8 cellular contexts compared by ENCODE assay signal in the genomic region with DNA sequence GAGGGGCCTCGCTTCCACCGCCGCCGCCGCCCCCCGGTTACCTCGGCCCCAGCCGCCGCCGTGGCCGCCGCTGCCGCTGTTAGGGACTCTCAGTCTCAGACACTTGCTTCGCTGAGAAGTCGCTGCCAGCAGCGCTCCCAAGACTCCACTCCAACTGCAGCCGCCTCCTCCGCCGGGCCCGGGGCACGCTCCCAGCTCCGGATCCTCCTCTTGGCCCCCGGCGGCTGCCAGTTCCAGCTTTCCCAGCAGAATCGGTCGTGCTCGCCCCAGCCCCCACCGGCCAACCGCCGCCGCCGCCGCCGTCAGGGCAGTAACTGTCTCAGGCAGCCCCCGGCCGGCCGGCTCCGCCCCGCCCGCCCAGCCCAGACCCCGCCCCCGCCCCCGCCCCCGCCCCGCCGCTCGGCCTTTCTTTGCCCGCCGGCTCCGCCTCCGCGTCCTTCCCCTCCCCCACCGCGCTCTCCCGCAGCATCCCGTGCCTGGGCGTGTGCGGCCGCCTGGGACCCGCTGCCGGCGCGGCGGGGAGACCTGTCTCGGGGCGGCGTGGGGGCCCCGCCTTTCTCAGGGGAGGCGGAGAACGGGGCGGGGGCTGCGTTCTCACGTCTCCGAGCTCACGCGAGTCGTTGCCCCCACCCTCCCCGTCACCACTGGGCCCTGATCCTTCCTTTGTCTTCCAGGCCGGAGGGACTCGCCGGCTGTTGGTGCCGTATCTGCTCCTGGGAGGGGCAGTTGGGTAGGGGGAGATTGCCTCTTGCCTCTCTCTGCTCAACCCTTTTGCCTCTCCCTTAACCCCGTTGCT.
DNase-seq lines count a peak whose midpoint lies in the region; ATAC-seq and TF ChIP-seq lines count a peak whose summit lies in the region.

Gene ANKRD50 (minus strand): TSS at position 316 of the 796 bp plus-strand sequence. CDS start 2,221 bp downstream, outside the sequence.

- peak; percentile 96 for DNase-seq in AG09319 (ENCODE audit: extremely low read depth, low read depth)
- peak; percentile 80 for DNase-seq in NCI-H2227 treated with DMSO at 0.1 percent for 48 hours (lab: John Stamatoyannopoulos, UW)
- peak; percentile 39 for DNase-seq in activated CD4-positive, alpha-beta T cell treated with anti-CD3 and anti-CD28 coated beads for 1 hour
- DNase-seq in kidney tubule cell (ENCODE audit: low spot score): peak; percentile 91
- DNase-seq in stimulated activated CD4-positive, alpha-beta T cell treated with anti-CD3 and anti-CD28 coated beads, Interleukin-15, amount 100 ng/mL, for 48 hours (ENCODE audit: low read depth in 2 of 2): peak; percentile 26 to 47

- ATAC-seq in GM19023 (IDR thresholded peaks at IDR 0.05; ENCODE audit: unreplicated experiment) (peak; percentile 79), HG03175 (IDR thresholded peaks at IDR 0.05; ENCODE audit: unreplicated experiment) (peak; percentile 76)

- peak within 1 kb of the TSS; percentile 97 for H3K27ac ChIP-seq in cingulate gyrus (ENCODE audit: low read depth, low read length)

- no peak for TF ChIP-seq CTCF in AG09319 (IDR thresholded peaks at IDR 0.05; ENCODE audit: low read depth, low read length)

Comparison
In these comparisons a context has a peak if more than half of its experiments do, and no peak if none do; other contexts are left out.
1. Peak in every context shown above with its lines: DNase-seq, ATAC-seq and H3K27ac ChIP-seq.
2. DNase-seq: peak in every context shown above with its lines; median percentile 96 in AG09319; 91 in kidney tubule cell; 80 in NCI-H2227 treated with DMSO at 0.1 percent for 48 hours; 39 in activated CD4-positive, alpha-beta T cell treated with anti-CD3 and anti-CD28 coated beads for 1 hour; 36 in stimulated activated CD4-positive, alpha-beta T cell treated with anti-CD3 and anti-CD28 coated beads, Interleukin-15, amount 100 ng/mL, for 48 hours.